Comparison of ENCODE assay signal across 8 cellular contexts in genomic region chr18:15197338-15198115, GRCh38.
DNase-seq lines count a peak whose midpoint lies in the region; TF ChIP-seq lines count a peak whose summit lies in the region.
"Not testable (repeated sequence)": the region's sequence is repeated elsewhere in the genome, so short reads cannot be mapped to it uniquely, and the experiment has no call there.

No MANE protein-coding gene starts in this region.

- H2AFZ ChIP-seq in GM23248 = 0 out of 2 replicates have a peak overlapping the region, but pooled peaks have one; percentile 33
- not testable (repeated sequence) for H2AFZ ChIP-seq in osteoblast (ENCODE audit: low read length)

- H3K4me1 ChIP-seq in GM23248 (ENCODE audit: insufficient read depth); osteoblast (ENCODE audit: insufficient read depth, low read length): not testable (repeated sequence)

- in situ Hi-C loops in GM23248 (cut with MboI); astrocyte of the cerebellum (cut with HindIII; ENCODE audit: low sequenced_read_pairs): not testable (repeated sequence)

- H3K9me3 ChIP-seq in GM23248 (ENCODE audit: low read depth); osteoblast (ENCODE audit: low read depth, low read length): not testable (repeated sequence)

- H4K20me1 ChIP-seq in GM23248 (ENCODE audit: insufficient read depth); osteoblast (ENCODE audit: insufficient read depth, low read length): not testable (repeated sequence)

- DNase-seq in GM23248 (peak; percentile 0), NCI-H748 (lab: John Stamatoyannopoulos, UW; ENCODE audit: unreplicated experiment) (peak; percentile 65), globus pallidus (ENCODE audit: low spot score) (peak; percentile 45), iPS-NIHi11 (ENCODE audit: low spot score) (peak; percentile 3), substantia nigra (lab: John Stamatoyannopoulos, UW) (peak in 39 of 49 donors; percentile 0 to 65 (median 18))
- not testable (repeated sequence) for DNase-seq in astrocyte of the cerebellum (ENCODE audit: low read depth); osteoblast (ENCODE audit: insufficient read length, low spot score, missing footprints)

- not testable (repeated sequence) for H3K9ac ChIP-seq in GM23248

- not testable (repeated sequence) for H3K36me3 ChIP-seq in GM23248 (ENCODE audit: low read depth); osteoblast (ENCODE audit: insufficient read depth, low read length)

- 0 out of 2 replicates have a peak, but pooled peaks have one; percentile 5 for TF ChIP-seq CTCF in 22Rv1 (IDR thresholded peaks at IDR 0.05)
- TF ChIP-seq CTCF in astrocyte of the cerebellum (IDR thresholded peaks at IDR 0.05; ENCODE audit: low read depth, low read length, missing control alignments); osteoblast (IDR thresholded peaks at IDR 0.05; ENCODE audit: extremely low read depth, low read depth, low read length): not testable (repeated sequence)

- not testable (repeated sequence) for H3K27me3 ChIP-seq in GM23248 (replicated peaks; ENCODE audit: insufficient read depth); osteoblast (ENCODE audit: insufficient read depth, low read length)

- not testable (repeated sequence) for H3K9me2 ChIP-seq in GM23248 (ENCODE audit: insufficient read depth)

- not testable (repeated sequence) for H3F3A ChIP-seq in GM23248 (ENCODE audit: insufficient read depth)

- 11 to 19% methylated on average over 25 to 57 of the region's 58 CpGs for WGBS in GM23248 (ENCODE audit: low coverage in 1 of 2, low lambda C conversion rate in 2 of 2, missing lambda C conversion rate in 2 of 2), 2 experiments

- peak overlapping the region; percentile 47 for H3K4me3 ChIP-seq in GM23248
- H3K4me3 ChIP-seq in astrocyte of the cerebellum (ENCODE audit: low read depth, low read length) = peak overlapping the region; percentile 16
- peak overlapping the region; percentile 51 for H3K4me3 ChIP-seq in osteoblast (ENCODE audit: insufficient read depth, low read length)

- H3K79me2 ChIP-seq in GM23248 (ENCODE audit: insufficient read depth); osteoblast (ENCODE audit: insufficient read depth, low read length): not testable (repeated sequence)

- H3K27ac ChIP-seq in 22Rv1 (peak overlapping the region; percentile 65), substantia nigra (ENCODE audit: low read depth, low read length, poor library complexity, severe bottlenecking) (peak overlapping the region; percentile 64)
- H3K27ac ChIP-seq in GM23248; osteoblast (ENCODE audit: low read depth, low read length): not testable (repeated sequence)

- H3K4me2 ChIP-seq in GM23248 (ENCODE audit: unreplicated experiment) = not testable (repeated sequence)
- H3K4me2 ChIP-seq in osteoblast (ENCODE audit: insufficient read depth, low read length) = peak overlapping the region; percentile 23
